Comparison of ENCODE assay signal across 22 cellular contexts in the genomic region with DNA sequence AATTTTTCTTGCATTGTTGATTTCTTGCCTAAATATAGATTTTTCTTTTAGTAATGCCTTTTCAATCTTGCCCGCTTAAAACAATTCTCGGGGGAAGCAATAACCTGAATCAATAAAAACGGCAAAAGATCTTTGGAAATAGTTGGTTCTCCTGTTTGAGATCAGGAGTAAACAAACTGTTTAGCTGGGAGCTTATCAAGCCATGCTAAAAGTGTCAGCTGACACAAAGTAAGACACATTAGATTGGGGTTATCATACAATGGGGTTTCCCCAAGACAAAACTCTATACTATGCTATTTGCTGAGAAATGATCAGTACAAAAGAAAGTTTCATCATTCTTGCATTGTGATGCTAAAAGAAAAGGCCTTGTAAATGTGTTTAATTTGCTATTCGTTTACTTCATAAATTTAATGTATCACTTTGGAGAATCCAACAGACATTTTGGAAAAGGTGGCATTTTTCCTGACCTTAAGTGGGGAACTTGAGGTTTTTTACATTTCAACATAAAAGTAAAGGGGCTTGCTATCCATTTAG. TPM values are rescaled to one million over a fixed set of nuclear protein-coding genes. Genes with fewer than 3 reads are reported as not detected.
DNase-seq lines count a peak whose midpoint lies in the region; ATAC-seq and TF ChIP-seq lines count a peak whose summit lies in the region.
"Had no signal": no experiment of that assay in that cellular context is flagged by ENCODE, and none has a peak within 500 bp of the region (broad histone marks: within the 10 kb centered on the region; RNA-seq: fewer than 3 reads in every experiment).

No MANE protein-coding gene starts in this region.

- DNase-seq in HCEC 1CT (peak; percentile 23), chondrocyte (ENCODE audit: low spot score) (no peak), iris pigment epithelial cell (ENCODE audit: low read depth) (peak; percentile 39), skeletal muscle cell (ENCODE audit: low read depth) (peak; percentile 30), GM10266 (ENCODE audit: extremely low spot score) (no peak), posterior vena cava (ENCODE audit: low spot score) (no peak), psoas muscle (no peak)
- DNase-seq in stimulated activated CD4-positive, alpha-beta T cell treated with anti-CD3 and anti-CD28 coated beads, Interleukin-2, amount 100 ng/mL, for 48 hours, result no peak
- DNase-seq: DMS79, GOT3, MV-4-11, NCI-H1417, NCI-H187, NCI-H2107, NCI-H2227 treated with DMSO at 0.1 percent for 48 hours, NCI-H524, NCI-H82, OCI-M1, SHP77 treated with DMSO at 0.1 percent for 48 hours, SK-N-SH had no signal

- H3K4me3 ChIP-seq in skeletal muscle cell (ENCODE audit: low read depth, low read length) (no peak overlapping the region), psoas muscle (no peak overlapping the region)

- intact Hi-C loops in posterior vena cava (cut with DNase I) (no loop called here), psoas muscle (cut with DNase I) (no loop called here)

- no peak overlapping the region for H3K4me3 Mint-ChIP-seq in chondrocyte (ENCODE audit: unreplicated experiment)

- 89 to 94% (median 91%) methylated on average over 4 of the region's 4 CpGs for WGBS in psoas muscle, 3 donors

- H3K4me1 Mint-ChIP-seq in chondrocyte (ENCODE audit: low read depth), result peaks cover 68% of the 10 kb centered on the region

- peaks cover 36% of the 10 kb centered on the region for H3K36me3 Mint-ChIP-seq in chondrocyte (ENCODE audit: low read depth)

- H3K27ac Mint-ChIP-seq in chondrocyte (ENCODE audit: unreplicated experiment), result peak overlapping the region; percentile 78

- H3K36me3 ChIP-seq in psoas muscle (ENCODE audit: insufficient read depth in 1 of 2, low read depth in 1 of 2), result peaks cover 3 to 31% of the 10 kb centered on the region in 2 donors

- no peak overlapping the region for H3K27ac ChIP-seq in psoas muscle
- H3K27ac ChIP-seq: C4-2B, KMS-11 had no signal

- no peaks in the 10 kb centered on the region for H3K27me3 Mint-ChIP-seq in chondrocyte (ENCODE audit: low read depth)

- no peak for TF ChIP-seq CTCF in chondrocyte (IDR thresholded peaks at IDR 0.05)
- no peak for TF ChIP-seq CTCF in GM10266 (IDR thresholded peaks at IDR 0.05; ENCODE audit: control insufficient read depth, insufficient read depth, low read depth, missing control alignments)
- no peak for TF ChIP-seq CTCF in psoas muscle (IDR thresholded peaks at IDR 0.05)

- H3K27me3 ChIP-seq in psoas muscle (ENCODE audit: insufficient read depth in 3 of 3, low read length in 2 of 3), result no peaks in the 10 kb centered on the region

- H3K9me3 ChIP-seq in psoas muscle, result no peaks in the 10 kb centered on the region
- H3K9me3 ChIP-seq: SK-N-SH had no signal

- no peak for ATAC-seq in psoas muscle

- no peaks in the 10 kb centered on the region for H3K4me1 ChIP-seq in psoas muscle

- H3K9me3 Mint-ChIP-seq in chondrocyte (ENCODE audit: low read depth), result no peaks in the 10 kb centered on the region

RNA-seq across cellular contexts. Expression of gene ATIC, which starts 46.5 kb away (rescaled TPM):
- total RNA-seq in chondrocyte (77.0 to 109 TPM (median 77.7 TPM) in 3 replicates), posterior vena cava (10 to 100 TPM; 52.2 to 57.7 TPM), psoas muscle (10 to 100 TPM; 50.9 to 88.1 (median 74.4) TPM)
- 100 to 1,000 TPM in 2 of 3 donors, 10 to 100 TPM in 1; 83.7 to 147 (median 101) TPM for polyA plus RNA-seq in psoas muscle

Comparison
In these comparisons a context has a peak if more than half of its experiments do, and no peak if none do; other contexts are left out.
1. DNase-seq: peak in HCEC 1CT (single experiment), iris pigment epithelial cell (single experiment) and skeletal muscle cell (single experiment); none in chondrocyte (single experiment), stimulated activated CD4-positive, alpha-beta T cell treated with anti-CD3 and anti-CD28 coated beads, Interleukin-2, amount 100 ng/mL, for 48 hours (0 of 2), GM10266 (single experiment), posterior vena cava (single experiment) and psoas muscle (0 of 2).